Comparison of ENCODE assay signal across 9 cellular contexts in genomic region chr2:36618381-36618780, GRCh38. TPM values are rescaled to one million over a fixed set of nuclear protein-coding genes. Genes with fewer than 3 reads are reported as not detected.
DNase-seq lines count a peak whose midpoint lies in the region; TF ChIP-seq lines count a peak whose summit lies in the region.
"Had no signal": no experiment of that assay in that cellular context is flagged by ENCODE, and none has a peak within 500 bp of the region (broad histone marks: within the 10 kb centered on the region; RNA-seq: fewer than 3 reads in every experiment).

No MANE protein-coding gene starts in this region.

- H2BK15ac ChIP-seq in H9 (ENCODE audit: low read depth, low read length): no peak overlapping the region

- H3K36me3 Mint-ChIP-seq in H9 (ENCODE audit: insufficient read depth in 1 of 3, low read depth in 3 of 3): no peaks in the 10 kb centered on the region

- no peak overlapping the region for H3K14ac ChIP-seq in H9 (ENCODE audit: insufficient read depth, low read length)

- H2BK120ac ChIP-seq in H9 (ENCODE audit: low read depth, low read length, poor library complexity, severe bottlenecking): no peak overlapping the region

- no peak overlapping the region for H4K5ac ChIP-seq in H9 (ENCODE audit: insufficient read length, low read depth, low read length)

- no peak overlapping the region for H3T11ph ChIP-seq in H9 (ENCODE audit: low read length)

- no peaks in the 10 kb centered on the region for H3K23me2 ChIP-seq in H9 (ENCODE audit: insufficient read length, low read depth, low read length, poor library complexity, severe bottlenecking)

- H3K27ac ChIP-seq in AG04450 (ENCODE audit: low read depth, low read length) (no peak overlapping the region), H9 (ENCODE audit: insufficient read length, low read depth, low read length) (no peak overlapping the region), SK-N-SH (ENCODE audit: low read depth in 2 of 2, low read length in 1 of 2) (no peak overlapping the region)

- DNase-seq in AG04450 (ENCODE audit: low read depth, low spot score) (peak; percentile 30), GM03348 (ENCODE audit: low spot score) (peak; percentile 56), H9 (peak; percentile 88), SK-N-SH (peak; percentile 73), fibroblast of pulmonary artery (ENCODE audit: low read depth) (peak; percentile 84), retina (peak; percentile 52), GDM1 (lab: John Stamatoyannopoulos, UW) (no peak)
- DNase-seq in Jurkat, Clone E6-1 (ENCODE audit: low read depth, low spot score): peak; percentile 42

- WGBS in H9 (ENCODE audit: extremely low coverage, insufficient read length, low lambda C conversion rate): no CpG with 5 or more reads among the region's 1 CpG
- 7% methylated on average over 1 of the region's 1 CpG for WGBS in SK-N-SH (ENCODE audit: low lambda C conversion rate)

- no peak overlapping the region for H2BK20ac ChIP-seq in H9 (ENCODE audit: low read depth, low read length, poor library complexity, severe bottlenecking)

- H3K4me3 ChIP-seq in AG04450 (ENCODE audit: low read depth, low read length) (no peak overlapping the region), SK-N-SH (ENCODE audit: low read depth in 2 of 2, low read length in 1 of 2) (no peak overlapping the region), fibroblast of pulmonary artery (replicated peaks; ENCODE audit: low read depth, low read length) (no peak overlapping the region)
- no peak overlapping the region for H3K4me3 ChIP-seq in Jurkat, Clone E6-1 (ENCODE audit: low read length)
- H3K4me3 ChIP-seq: lung had no signal

- TF ChIP-seq RAD21 in SK-N-SH (IDR thresholded peaks at IDR 0.05; ENCODE audit: low read length): no peak

- no peak overlapping the region for H2AK5ac ChIP-seq in H9 (ENCODE audit: insufficient read length, low read length)

- H4K91ac ChIP-seq in H9 (ENCODE audit: insufficient read length, low read depth, low read length): no peak overlapping the region

- H3K79me2 ChIP-seq in H9 (ENCODE audit: insufficient read depth, low read length): no peaks in the 10 kb centered on the region
- H3K79me2 ChIP-seq in SK-N-SH (ENCODE audit: insufficient read depth): no peaks in the 10 kb centered on the region

- no peak overlapping the region for H3K4ac ChIP-seq in H9 (ENCODE audit: low read depth, low read length)

- no peak overlapping the region for H2BK12ac ChIP-seq in H9 (ENCODE audit: insufficient read length, low read depth, low read length)

- CTCF ChIA-PET in AG04450 (lab: Charles Lee) (interaction anchor here (2.1 kb wide), 1 partner anchor 46 kb away, joined by 9 read pairs; no protein-coding TSS in a partner anchor), SK-N-SH (lab: Yijun Ruan, JAX) (interaction anchor here (1.2 kb wide), 2 partner anchors 10 to 22 kb away, joined by 3 read pairs; no protein-coding TSS in a partner anchor)

- H4K8ac ChIP-seq in H9 (replicated peaks; ENCODE audit: insufficient read length, low read depth, low read length): no peak overlapping the region

- H3K4me1 Mint-ChIP-seq in H9: peaks cover 51 to 56% of the 10 kb centered on the region in 2 experiments

- H3K27me3 Mint-ChIP-seq in H9 (ENCODE audit: low read depth): peaks cover 1% of the 10 kb centered on the region; the same call in 1 of the 2 replicates

- no peak overlapping the region for H3K18ac ChIP-seq in H9 (ENCODE audit: insufficient read length, low read depth, low read length)

- no peaks in the 10 kb centered on the region for H4K20me1 ChIP-seq in H9 (ENCODE audit: control insufficient read depth, insufficient read depth, insufficient read length)
- H4K20me1 ChIP-seq in SK-N-SH (ENCODE audit: insufficient read depth): no peaks in the 10 kb centered on the region

- no peaks in the 10 kb centered on the region for H3F3A ChIP-seq in SK-N-SH (replicated peaks; ENCODE audit: insufficient read depth)

- TF ChIP-seq CTCF in AG04450 (IDR thresholded peaks at IDR 0.05; ENCODE audit: low read depth, low read length) (no peak), H9 (conservative IDR thresholded peaks at IDR 0.05) (no peak), SK-N-SH (IDR thresholded peaks at IDR 0.05) (no peak), fibroblast of pulmonary artery (IDR thresholded peaks at IDR 0.05; ENCODE audit: low read length, missing control alignments) (no peak)

- no peak overlapping the region for H2AFZ ChIP-seq in H9 (ENCODE audit: low read length)
- H2AFZ ChIP-seq in SK-N-SH (ENCODE audit: low read depth): peak overlapping the region; percentile 66; the same call in 1 of the 2 replicates

- H3K9me2 ChIP-seq in SK-N-SH: no peaks in the 10 kb centered on the region

- H3K56ac ChIP-seq in H9 (ENCODE audit: insufficient read length, low read depth, low read length): no peak overlapping the region

- TF ChIP-seq EP300 in SK-N-SH (IDR thresholded peaks at IDR 0.05; ENCODE audit: borderline replicate concordance in 1 of 2, low read depth in 1 of 2, low read length in 1 of 2): no peak

- H3K27ac Mint-ChIP-seq in H9: 0 out of 7 replicates have a peak overlapping the region, but pooled peaks of 1 of the 3 experiments have one; percentile 36

- no peaks in the 10 kb centered on the region for H3K79me1 ChIP-seq in H9 (ENCODE audit: insufficient read depth, low read depth, low read length, poor library complexity, severe bottlenecking)

- H2BK5ac ChIP-seq in H9 (ENCODE audit: insufficient read length, low read length): no peak overlapping the region

- H3K9me3 ChIP-seq in AG04450 (ENCODE audit: control insufficient read depth, insufficient read depth, low read length) (no peaks in the 10 kb centered on the region), H9 (ENCODE audit: control insufficient read depth, low read depth, low read length) (no peaks in the 10 kb centered on the region), SK-N-SH (no peaks in the 10 kb centered on the region)

- POLR2A ChIA-PET in AG04450 (lab: Yijun Ruan, JAX) (interaction anchor here (0.6 kb wide), 1 partner anchor 252 kb away, joined by 3 read pairs; no protein-coding TSS in a partner anchor), SK-N-SH (lab: Yijun Ruan, JAX) (no interaction called here)

- no peaks in the 10 kb centered on the region for H3K9me3 Mint-ChIP-seq in H9

- no peaks in the 10 kb centered on the region for H3K36me3 ChIP-seq in SK-N-SH (replicated peaks in 1 of 2; ENCODE audit: control insufficient read depth in 1 of 2, insufficient read depth in 2 of 2, low read length in 1 of 2)

- H3K9ac ChIP-seq in H9 (ENCODE audit: extremely low read depth, insufficient read length, low read length) (no peak overlapping the region), SK-N-SH (no peak overlapping the region)

- H3K27me3 ChIP-seq in AG04450 (ENCODE audit: control insufficient read depth, insufficient read depth, low read length) (no peaks in the 10 kb centered on the region), H9 (ENCODE audit: insufficient read depth, low read length) (no peaks in the 10 kb centered on the region), SK-N-SH (ENCODE audit: insufficient read depth) (no peaks in the 10 kb centered on the region)

- peaks cover 5% of the 10 kb centered on the region for H3K4me1 ChIP-seq in H9 (ENCODE audit: insufficient read depth, low read length)
- peaks cover 0 to 4% of the 10 kb centered on the region in 2 experiments; a peak in 1 of 4 replicates for H3K4me1 ChIP-seq in SK-N-SH (ENCODE audit: control insufficient read depth in 1 of 2, insufficient read depth in 2 of 2, low read depth in 1 of 2, low read length in 1 of 2)

- no peak overlapping the region for H3K23ac ChIP-seq in H9 (ENCODE audit: insufficient read length, low read depth, low read length)

- no peak overlapping the region for H3K4me3 Mint-ChIP-seq in H9

- H3K4me2 ChIP-seq in H9 (ENCODE audit: insufficient read depth, insufficient read length, low read length): no peak overlapping the region
- no peak overlapping the region for H3K4me2 ChIP-seq in SK-N-SH

TF ChIP-seq in SK-N-SH, 30 proteins besides CTCF, POLR2A, EP300 and RAD21:
- TF ChIP-seq IRF3 (IDR thresholded peaks at IDR 0.05; ENCODE audit: low read depth, low read length) (no peak), USF2 (IDR thresholded peaks at IDR 0.05; ENCODE audit: borderline replicate concordance, low read depth, low read length) (peak; percentile 51; the same call in 1 of the 2 replicates), USF1 (IDR thresholded peaks at IDR 0.05; ENCODE audit: borderline replicate concordance, low read depth) (peak; percentile 96)
TF ChIP-seq in SK-N-SH: peak in this region for 2.

RNA-seq across cellular contexts. Expression of gene FEZ2, which starts 20.4 kb away (rescaled TPM):
- polyA plus RNA-seq in AG04450 (2011; rRNA removed) (67.5 and 87.5 TPM in 2 replicates), SK-N-SH (2012; rRNA removed) (37.2 and 41.4 TPM in 2 replicates)
- 14.1 and 29.1 TPM in 2 replicates for polyA minus RNA-seq in AG04450 (2011; rRNA and poly(A)+ RNA removed)
- total RNA-seq in H9 (2021): 22.0 and 27.7 TPM in 2 replicates
- polyA plus RNA-seq in Jurkat, Clone E6-1 (2012; ENCODE audit: insufficient read depth, insufficient read length): 16.1 TPM
- 51.6 and 77.8 TPM in 2 replicates for polyA plus RNA-seq in SK-N-SH (2012; cell fraction: cytosol; rRNA removed)
- 19.8 and 34.0 TPM in 2 replicates for polyA plus RNA-seq in SK-N-SH (2012; cell fraction: nucleus; rRNA removed)
